In genomic region chr3:136731274-136731884, GRCh38 we compare ENCODE assay signal across 18 cellular contexts. TPM values are rescaled to one million over a fixed set of nuclear protein-coding genes. Genes with fewer than 3 reads are reported as not detected.
DNase-seq lines count a peak whose midpoint lies in the region; ATAC-seq and TF ChIP-seq lines count a peak whose summit lies in the region.
"Had no signal": no experiment of that assay in that cellular context is flagged by ENCODE, and none has a peak within 500 bp of the region (broad histone marks: within the 10 kb centered on the region; RNA-seq: fewer than 3 reads in every experiment).

No MANE protein-coding gene starts in this region.

- no TSS peak for BruUV-seq in PC-9 (replicated peaks; lab: Mats Ljungman, UMichigan)

- intact Hi-C loops in dorsolateral prefrontal cortex (cut with DNase I) (no loop called here), PC-9 (cut with micrococcal nuclease; ENCODE audit: unreplicated experiment) (no loop called here)

- no peaks in the 10 kb centered on the region for H3K27me3 Mint-ChIP-seq in natural killer cell treated with Interleukin-12 subunit alpha and Interleukin-12 subunit beta and Interleukin-15 and Interleukin-18, amount 100 ng/mL, for 72 hours
- H3K27me3 Mint-ChIP-seq: IgD-negative memory B cell; stimulated activated memory B cell treated with anti-CD40 and anti-IgM and Interleukin-4, amounts not matched to agents 10 μg/mL and 1 μg/mL and 100 μg/mL, for 72 hours had no signal

- H3K9me2 ChIP-seq in PC-9 (ENCODE audit: insufficient read depth): no peaks in the 10 kb centered on the region

- no peaks in the 10 kb centered on the region for H3K36me3 ChIP-seq in PC-9 (ENCODE audit: low read depth)
- H3K36me3 ChIP-seq: adrenal gland, left lung, neural progenitor cell, sigmoid colon had no signal

- H3K9me3 ChIP-seq in PC-9 (ENCODE audit: insufficient read depth, low read depth): no peaks in the 10 kb centered on the region
- H3K9me3 ChIP-seq: adrenal gland, esophagus muscularis mucosa, left lung, sigmoid colon had no signal

- no peak for ATAC-seq in natural killer cell treated with Interleukin-12 subunit alpha and Interleukin-12 subunit beta and Interleukin-15 and Interleukin-18, amount 100 ng/mL, for 72 hours
- no peak for ATAC-seq in HG02970 (IDR thresholded peaks at IDR 0.05; ENCODE audit: low FRiP score, unreplicated experiment)

- H3K36me3 Mint-ChIP-seq in natural killer cell treated with Interleukin-12 subunit alpha and Interleukin-12 subunit beta and Interleukin-15 and Interleukin-18, amount 100 ng/mL, for 72 hours: peaks cover under 1% of the 10 kb centered on the region
- H3K36me3 Mint-ChIP-seq: IgD-negative memory B cell had no signal

- CTCF ChIA-PET in PC-9 (lab: Charles Lee): interaction anchor here (0.7 kb wide), 1 partner anchor 254 kb away, joined by 3 read pairs; no protein-coding TSS in a partner anchor

- POLR2A ChIA-PET in PC-9 (lab: Charles Lee; ENCODE audit: unreplicated experiment): no interaction called here

- H3K27me3 ChIP-seq in dorsolateral prefrontal cortex (no peaks in the 10 kb centered on the region), PC-9 (ENCODE audit: insufficient read depth, low read depth) (no peaks in the 10 kb centered on the region)
- H3K27me3 ChIP-seq: adrenal gland, esophagus muscularis mucosa, left lung, neural progenitor cell, sigmoid colon had no signal

- H3K4me3 ChIP-seq in dorsolateral prefrontal cortex (no peak overlapping the region), PC-9 (no peak overlapping the region)
- H3K4me3 ChIP-seq: adrenal gland, esophagus muscularis mucosa, left lung, neural progenitor cell, sigmoid colon had no signal

- H3K4me1 ChIP-seq in PC-9 (replicated peaks; ENCODE audit: insufficient read depth): no peaks in the 10 kb centered on the region

- peaks cover 14% of the 10 kb centered on the region for H4K20me1 ChIP-seq in PC-9 (ENCODE audit: insufficient read depth)

- H3K4me1 Mint-ChIP-seq in natural killer cell treated with Interleukin-12 subunit alpha and Interleukin-12 subunit beta and Interleukin-15 and Interleukin-18, amount 100 ng/mL, for 72 hours (ENCODE audit: low read depth in 2 of 2): peaks cover 42 to 54% of the 10 kb centered on the region in 2 donors

- H3K27ac Mint-ChIP-seq in natural killer cell treated with Interleukin-12 subunit alpha and Interleukin-12 subunit beta and Interleukin-15 and Interleukin-18, amount 100 ng/mL, for 72 hours: no peak overlapping the region
- H3K27ac Mint-ChIP-seq: neural progenitor cell; stimulated activated memory B cell treated with anti-CD40 and anti-IgM and Interleukin-4, amounts not matched to agents 10 μg/mL and 1 μg/mL and 100 μg/mL, for 72 hours had no signal

- TF ChIP-seq CTCF in dorsolateral prefrontal cortex (IDR thresholded peaks at IDR 0.05 in 54 of 56, conservative IDR thresholded peaks at IDR 0.05 in 2 of 56; ENCODE audit: low read depth in 1 of 56, partially characterized antibody in 56 of 56) (no peak), PC-9 (conservative IDR thresholded peaks at IDR 0.05) (no peak)

- no peak overlapping the region for H3K4me2 ChIP-seq in PC-9
- H3K4me2 ChIP-seq: neural progenitor cell had no signal

- no peaks in the 10 kb centered on the region; the same call in 1 of the 2 replicates for H3F3A ChIP-seq in PC-9 (ENCODE audit: insufficient read depth, low read depth)

- no peak overlapping the region for H2AFZ ChIP-seq in PC-9
- H2AFZ ChIP-seq: neural progenitor cell had no signal

- H3K27ac ChIP-seq in dorsolateral prefrontal cortex: peak overlapping the region in 33 of 59 donors; percentile 4 to 55 (median 36)
- no peak overlapping the region for H3K27ac ChIP-seq in PC-9
- H3K27ac ChIP-seq: adrenal gland, esophagus muscularis mucosa, left lung, neural progenitor cell, sigmoid colon had no signal

- H3K9me3 Mint-ChIP-seq in natural killer cell treated with Interleukin-12 subunit alpha and Interleukin-12 subunit beta and Interleukin-15 and Interleukin-18, amount 100 ng/mL, for 72 hours: no peaks in the 10 kb centered on the region
- H3K9me3 Mint-ChIP-seq: IgD-negative memory B cell; neural progenitor cell; stimulated activated memory B cell treated with anti-CD40 and anti-IgM and Interleukin-4, amounts not matched to agents 10 μg/mL and 1 μg/mL and 100 μg/mL, for 72 hours had no signal

- peaks cover 93% of the 10 kb centered on the region for H3K79me2 ChIP-seq in PC-9 (ENCODE audit: low read depth)

- peak overlapping the region; percentile 1 for H3K4me3 Mint-ChIP-seq in natural killer cell treated with Interleukin-12 subunit alpha and Interleukin-12 subunit beta and Interleukin-15 and Interleukin-18, amount 100 ng/mL, for 72 hours
- H3K4me3 Mint-ChIP-seq: neural progenitor cell; stimulated activated memory B cell treated with anti-CD40 and anti-IgM and Interleukin-4, amounts not matched to agents 10 μg/mL and 1 μg/mL and 100 μg/mL, for 72 hours had no signal

- DNase-seq in NCI-H446 treated with DMSO at 0.1 percent for 48 hours (lab: John Stamatoyannopoulos, UW): peak; percentile 23
- DNase-seq in NCI-H446 (lab: John Stamatoyannopoulos, UW): no peak
- DNase-seq in LoVo (ENCODE audit: low spot score): peak; percentile 31
- no peak for DNase-seq in dorsolateral prefrontal cortex
- DNase-seq in natural killer cell treated with Interleukin-12 subunit alpha and Interleukin-12 subunit beta and Interleukin-15 and Interleukin-18, amount 100 ng/mL, for 72 hours (ENCODE audit: low spot score): no peak
- DNase-seq in PC-9: no peak
- no peak for DNase-seq in SW 1271 (lab: John Stamatoyannopoulos, UW)
- DNase-seq: 8988T; activated CD4-positive, CD25-positive, alpha-beta regulatory T cell; activated T-cell treated with anti-CD3 and anti-CD28 coated beads for 4 hours; adrenal gland; left lung; sigmoid colon had no signal

RNA-seq across cellular contexts. Expression of gene STAG1, which starts 20.8 kb away (rescaled TPM):
- 10 to 100 TPM; 20.1 to 40.6 (median 31.1) TPM for total RNA-seq in dorsolateral prefrontal cortex
- 10 to 100 TPM; 48.7 to 88.7 TPM for total RNA-seq in natural killer cell treated with Interleukin-12 subunit alpha and Interleukin-12 subunit beta and Interleukin-15 and Interleukin-18, amount 100 ng/mL, for 72 hours
- total RNA-seq in PC-9 (2021): 34.5 and 39.3 TPM in 2 replicates

Comparison
In these comparisons a context has a peak if more than half of its experiments do, and no peak if none do; other contexts are left out.
1. DNase-seq: peak in NCI-H446 treated with DMSO at 0.1 percent for 48 hours (single experiment) and LoVo (single experiment); none in NCI-H446 (0 of 2), dorsolateral prefrontal cortex (0 of 10), natural killer cell treated with Interleukin-12 subunit alpha and Interleukin-12 subunit beta and Interleukin-15 and Interleukin-18, amount 100 ng/mL, for 72 hours (single experiment), PC-9 (0 of 2) and SW 1271 (0 of 2).